ENCODE assay signal across 9 cellular contexts in the genomic region with DNA sequence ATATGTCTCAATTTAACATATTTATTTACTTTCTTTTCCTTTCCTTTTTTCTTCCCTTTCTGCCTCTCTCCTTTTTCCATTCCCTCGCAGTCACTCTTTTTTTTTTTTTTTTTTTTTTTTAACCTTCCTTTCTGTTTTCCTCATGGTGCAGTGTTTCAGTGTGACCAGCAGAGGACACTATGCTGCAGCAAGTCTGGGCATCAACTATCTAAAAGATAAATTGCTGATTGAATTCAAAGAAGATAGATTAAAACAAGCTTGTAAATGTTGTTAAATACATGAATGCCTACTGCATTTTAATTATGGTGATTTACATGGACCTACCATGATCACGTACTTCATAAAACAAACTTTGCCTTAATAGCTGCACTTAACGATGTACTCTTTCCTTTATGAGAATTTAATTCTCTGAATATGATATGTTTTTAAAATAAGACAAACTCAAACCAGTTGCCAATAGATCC.
DNase-seq lines count a peak whose midpoint lies in the region; ATAC-seq and TF ChIP-seq lines count a peak whose summit lies in the region.
"Had no signal": no experiment of that assay in that cellular context is flagged by ENCODE, and none has a peak within 500 bp of the region (broad histone marks: within the 10 kb centered on the region; RNA-seq: fewer than 3 reads in every experiment).

No MANE protein-coding gene starts in this region.

- TF ChIP-seq CTCF in 22Rv1 (IDR thresholded peaks at IDR 0.05), result peak; percentile 100

- no peak for ATAC-seq in HG02870 (IDR thresholded peaks at IDR 0.05; ENCODE audit: unreplicated experiment)

- peak overlapping the region; percentile 11 for H3K4me3 Mint-ChIP-seq in T-helper 2 cell treated with Interferon-gamma antibody and Interleukin-4, amounts not matched to agents 5 μg/mL and 100 μg/mL, for 36 hours

- H3K4me1 ChIP-seq in mucosa of stomach (ENCODE audit: control insufficient read depth, insufficient read depth, low read length), result peaks cover 33% of the 10 kb centered on the region

- DNase-seq in G401 (ENCODE audit: low spot score) (peak; percentile 23), M059J (ENCODE audit: low read depth) (peak; percentile 59), activated gamma-delta T cell (lab: John Stamatoyannopoulos, UW) (no peak)
- DNase-seq in T-helper 2 cell treated with Interferon-gamma antibody and Interleukin-4, amounts not matched to agents 5 μg/mL and 100 μg/mL, for 36 hours (ENCODE audit: low spot score), result no peak
- peak; percentile 2 for DNase-seq in effector CD4-positive, alpha-beta T cell

- H3K27me3 ChIP-seq in mucosa of stomach (ENCODE audit: control insufficient read depth, insufficient read depth, low read length), result no peaks in the 10 kb centered on the region

- peaks cover 6% of the 10 kb centered on the region for H3K4me1 Mint-ChIP-seq in T-helper 2 cell treated with Interferon-gamma antibody and Interleukin-4, amounts not matched to agents 5 μg/mL and 100 μg/mL, for 36 hours (ENCODE audit: low read depth)

- H3K4me3 ChIP-seq in mucosa of stomach (ENCODE audit: low read length), result no peak overlapping the region

- H3K9me3 ChIP-seq in mucosa of stomach (ENCODE audit: control insufficient read depth, low read length), result no peaks in the 10 kb centered on the region

- H3K9me3 Mint-ChIP-seq in T-helper 2 cell treated with Interferon-gamma antibody and Interleukin-4, amounts not matched to agents 5 μg/mL and 100 μg/mL, for 36 hours, result no peaks in the 10 kb centered on the region

- in situ Hi-C loops in G401 (cut with HindIII; ENCODE audit: low sequenced_read_pairs), result no loop called here

- peak overlapping the region; percentile 30 for H3K9ac ChIP-seq in mucosa of stomach (ENCODE audit: low read length)

- H3K27me3 Mint-ChIP-seq in T-helper 2 cell treated with Interferon-gamma antibody and Interleukin-4, amounts not matched to agents 5 μg/mL and 100 μg/mL, for 36 hours (ENCODE audit: low read depth), result peaks cover 30% of the 10 kb centered on the region

- no peaks in the 10 kb centered on the region for H3K36me3 Mint-ChIP-seq in T-helper 2 cell treated with Interferon-gamma antibody and Interleukin-4, amounts not matched to agents 5 μg/mL and 100 μg/mL, for 36 hours (ENCODE audit: low read depth)

- no peaks in the 10 kb centered on the region for H3K36me3 ChIP-seq in mucosa of stomach (ENCODE audit: control insufficient read depth, insufficient read depth, low read length)

- peak overlapping the region; percentile 49 for H3K27ac ChIP-seq in 22Rv1
- H3K27ac ChIP-seq: epithelial cell of prostate had no signal

- no peak overlapping the region for H3K27ac Mint-ChIP-seq in T-helper 2 cell treated with Interferon-gamma antibody and Interleukin-4, amounts not matched to agents 5 μg/mL and 100 μg/mL, for 36 hours

Comparison
In these comparisons a context has a peak if more than half of its experiments do, and no peak if none do; other contexts are left out.
1. DNase-seq: peak in G401 (single experiment), M059J (single experiment) and effector CD4-positive, alpha-beta T cell (single experiment); none in T-helper 2 cell treated with Interferon-gamma antibody and Interleukin-4, amounts not matched to agents 5 μg/mL and 100 μg/mL, for 36 hours (single experiment) and activated gamma-delta T cell (single experiment).